1 cellular context compared by ENCODE assay signal in genomic region chr16:89123831-89124100, GRCh38.
TF ChIP-seq lines count a peak whose summit lies in the region.

No MANE protein-coding gene starts in this region.

TF ChIP-seq in H1, 55 proteins besides CTCF, POLR2A, EP300 and RAD21:
- TF ChIP-seq KDM5A (IDR thresholded peaks at IDR 0.05; ENCODE audit: low read length) (no peak), HDAC2 (IDR thresholded peaks at IDR 0.05; ENCODE audit: borderline replicate concordance in 1 of 2, low read depth in 2 of 2, low read length in 2 of 2) (no peak), CBX8 (IDR thresholded peaks at IDR 0.05; ENCODE audit: borderline replicate concordance, low read depth, low read length) (no peak), CTBP2 (IDR thresholded peaks at IDR 0.05; ENCODE audit: borderline replicate concordance, insufficient read depth, insufficient read length, low read length) (no peak), HDAC6 (IDR thresholded peaks at IDR 0.05; ENCODE audit: low read depth, low read length) (no peak), RNF2 (IDR thresholded peaks at IDR 0.05; ENCODE audit: borderline replicate concordance, low read depth, low read length, missing control alignments, poor library complexity, severe bottlenecking) (no peak), TCF12 (IDR thresholded peaks at IDR 0.05; ENCODE audit: low read depth, low read length) (no peak), POLR2AphosphoS5 (IDR thresholded peaks at IDR 0.05; ENCODE audit: low read depth, low read length) (no peak), KDM1A (IDR thresholded peaks at IDR 0.05; ENCODE audit: borderline replicate concordance, low read length) (no peak), ZNF274 (IDR thresholded peaks at IDR 0.05; ENCODE audit: borderline replicate concordance, extremely low read depth, low read length) (no peak), MAX (IDR thresholded peaks at IDR 0.05) (no peak), EGR1 (IDR thresholded peaks at IDR 0.05; ENCODE audit: borderline replicate concordance, low read depth, low read length) (no peak), SRF (IDR thresholded peaks at IDR 0.05; ENCODE audit: low read depth, low read length) (no peak), CHD1 (IDR thresholded peaks at IDR 0.05; ENCODE audit: low read depth, low read length) (no peak), JUN (IDR thresholded peaks at IDR 0.05; ENCODE audit: low read depth, low read length) (no peak), TBP (IDR thresholded peaks at IDR 0.05; ENCODE audit: low read depth, low read length) (no peak), CEBPB (IDR thresholded peaks at IDR 0.05; ENCODE audit: low read depth, low read length) (no peak), SP1 (IDR thresholded peaks at IDR 0.05; ENCODE audit: low read depth, low read length) (no peak), USF2 (IDR thresholded peaks at IDR 0.05; ENCODE audit: low read length) (no peak), CBX5 (IDR thresholded peaks at IDR 0.05; ENCODE audit: low read depth, low read length) (no peak)
